In genomic region chr5:1015545-1015944, GRCh38 we compare ENCODE assay signal across 25 cellular contexts. TPM values are rescaled to one million over a fixed set of nuclear protein-coding genes. Genes with fewer than 3 reads are reported as not detected.
"Had no signal": no experiment of that assay in that cellular context is flagged by ENCODE, and none has a peak within 500 bp of the region (broad histone marks: within the 10 kb centered on the region; RNA-seq: fewer than 3 reads in every experiment).

No MANE protein-coding gene starts in this region.

- H3K9me3 ChIP-seq: adrenal gland had no signal

- H3K4me3 Mint-ChIP-seq: activated CD8-positive, alpha-beta T cell treated with anti-CD3 and anti-CD28 coated beads for 36 hours; activated naive CD8-positive, alpha-beta T cell treated with anti-CD3 and anti-CD28 coated beads, Interleukin-2, amount 10 ng/mL, durations not matched to agents 7 days and 5 days; activated T-cell treated with anti-CD3 and anti-CD28 coated beads, Interleukin-2, amount 50 U/mL, for 72 hours; T-helper 1 cell treated with Interleukin-12 subunit alpha and Interleukin-12 subunit beta and Interleukin-4 antibody, amounts not matched to agents 30 μg/mL and 1 μg/mL, for 36 hours had no signal

- DNase-seq: activated CD4-positive, alpha-beta T cell treated with anti-CD3 and anti-CD28 coated beads for 4 hours; activated CD8-positive, alpha-beta memory T cell treated with anti-CD3 and anti-CD28 coated beads, Interleukin-2, amount 50 U/mL, for 4 hours; activated CD8-positive, alpha-beta T cell treated with anti-CD3 and anti-CD28 coated beads for 36 hours; activated gamma-delta T cell treated with Interleukin-2 at 50 U/mL for 16 hours; activated naive CD4-positive, alpha-beta T cell treated with anti-CD3 and anti-CD28 coated beads, Interleukin-2, amount 50 U/mL, for 16 hours; activated naive CD8-positive, alpha-beta T cell treated with anti-CD3 and anti-CD28 coated beads, Interleukin-2, amount 10 ng/mL, durations not matched to agents 7 days and 5 days; activated T-cell treated with anti-CD3 and anti-CD28 coated beads, Interleukin-2, amount 50 U/mL, for 72 hours; adrenal gland; KBM-7; NCI-H1092; NCI-H1417; NCI-H1930; NCI-H2107; NCI-H2171 treated with DMSO at 0.1 percent for 48 hours; NCI-H510A treated with DMSO at 0.1 percent for 48 hours; NCI-H69; NK-92 treated with Interleukin-12 subunit alpha and Interleukin-12 subunit beta, amount 100 ng/mL, for 24 hours; OCI-M1; RPMI8226; SHP77 treated with DMSO at 0.1 percent for 48 hours had no signal

- H3K4me1 ChIP-seq: adrenal gland had no signal

- H3K36me3 ChIP-seq: adrenal gland had no signal

- H3K27ac Mint-ChIP-seq: activated CD8-positive, alpha-beta T cell treated with anti-CD3 and anti-CD28 coated beads for 36 hours; activated naive CD8-positive, alpha-beta T cell treated with anti-CD3 and anti-CD28 coated beads, Interleukin-2, amount 10 ng/mL, durations not matched to agents 7 days and 5 days; activated T-cell treated with anti-CD3 and anti-CD28 coated beads, Interleukin-2, amount 50 U/mL, for 72 hours; activated T-helper 2 cell treated with anti-CD3 and anti-CD28 coated beads, Interferon-gamma antibody, Interleukin-2, Interleukin-4, amounts not matched to agents 10 μg/mL and 5 μg/mL and 100 μg/mL, durations not matched to agents 14 hours and 24 hours and 36 hours; T-helper 1 cell treated with Interleukin-12 subunit alpha and Interleukin-12 subunit beta and Interleukin-4 antibody, amounts not matched to agents 30 μg/mL and 1 μg/mL, for 36 hours had no signal

- H3K4me3 ChIP-seq: adrenal gland had no signal

- ATAC-seq: activated CD4-positive, CD25-positive, alpha-beta regulatory T cell treated with anti-CD3 and anti-CD28 coated beads, Interleukin-2, amount 50 U/mL, for 24 hours; activated CD8-positive, alpha-beta T cell treated with anti-CD3 and anti-CD28 coated beads for 36 hours; activated T-cell treated with anti-CD3 and anti-CD28 coated beads, Interleukin-2, amount 50 U/mL, for 72 hours; Panc1 had no signal

- H3K36me3 Mint-ChIP-seq: activated naive CD8-positive, alpha-beta T cell treated with anti-CD3 and anti-CD28 coated beads, Interleukin-2, amount 10 ng/mL, durations not matched to agents 7 days and 5 days had no signal

- H3K9me3 Mint-ChIP-seq: activated CD8-positive, alpha-beta T cell treated with anti-CD3 and anti-CD28 coated beads for 36 hours; activated naive CD8-positive, alpha-beta T cell treated with anti-CD3 and anti-CD28 coated beads, Interleukin-2, amount 10 ng/mL, durations not matched to agents 7 days and 5 days; activated T-cell treated with anti-CD3 and anti-CD28 coated beads, Interleukin-2, amount 50 U/mL, for 72 hours; activated T-helper 2 cell treated with anti-CD3 and anti-CD28 coated beads, Interferon-gamma antibody, Interleukin-2, Interleukin-4, amounts not matched to agents 10 μg/mL and 5 μg/mL and 100 μg/mL, durations not matched to agents 14 hours and 24 hours and 36 hours; T-helper 1 cell treated with Interleukin-12 subunit alpha and Interleukin-12 subunit beta and Interleukin-4 antibody, amounts not matched to agents 30 μg/mL and 1 μg/mL, for 36 hours had no signal

- H3K27ac ChIP-seq: adrenal gland had no signal

RNA-seq across cellular contexts. Expression of gene NKD2, which starts 6.9 kb away (rescaled TPM):
- total RNA-seq: LHCN-M2 had no signal
